In the genomic region with DNA sequence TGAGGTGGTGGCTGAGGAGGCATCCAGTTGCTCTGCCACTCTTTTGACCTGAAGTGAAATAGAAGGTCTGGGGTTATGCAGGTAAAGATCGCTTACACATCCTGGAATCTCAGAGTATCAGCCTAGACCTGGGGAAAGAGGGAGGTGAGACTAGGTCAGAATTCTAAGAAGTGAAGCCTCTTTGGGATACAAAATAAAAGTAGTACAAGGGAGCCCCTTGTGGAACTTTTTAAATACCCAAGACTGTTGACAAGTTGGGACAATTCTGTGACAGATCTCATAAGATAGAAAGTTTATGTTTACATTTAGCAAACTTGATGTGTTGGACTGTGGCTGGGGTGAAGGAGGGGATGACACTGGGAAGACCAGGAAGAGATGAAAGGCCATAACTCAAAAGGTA, we compare ENCODE assay signal across 9 cellular contexts.
DNase-seq lines count a peak whose midpoint lies in the region; ATAC-seq and TF ChIP-seq lines count a peak whose summit lies in the region.
"Had no signal": no experiment of that assay in that cellular context is flagged by ENCODE, and none has a peak within 500 bp of the region (broad histone marks: within the 10 kb centered on the region; RNA-seq: fewer than 3 reads in every experiment).

No MANE protein-coding gene starts in this region.

- H3K27me3 Mint-ChIP-seq in CD8-positive, alpha-beta T cell (ENCODE audit: low read depth): no peaks in the 10 kb centered on the region

- POLR2A ChIA-PET in CD8-positive, alpha-beta T cell (lab: Charles Lee): no interaction called here

- DNase-seq in CD8-positive, alpha-beta T cell: no peak
- DNase-seq in H7 (peak; percentile 14), inferior parietal cortex (ENCODE audit: extremely low spot score) (peak; percentile 15)
- no peak for DNase-seq in NK-92 treated with Interleukin-12 subunit alpha and Interleukin-12 subunit beta, amount 100 ng/mL, for 24 hours (lab: John Stamatoyannopoulos, UW)
- DNase-seq in stimulated activated CD4-positive, alpha-beta T cell treated with anti-CD3 and anti-CD28 coated beads, Interleukin-4, amount 100 ng/mL, for 1 hour: no peak
- DNase-seq: NCI-H2081 treated with DMSO at 0.1 percent for 48 hours had no signal

- no peak overlapping the region for H3K27ac ChIP-seq in CD8-positive, alpha-beta T cell (ENCODE audit: low read depth, low read length)

- no peaks in the 10 kb centered on the region for H3K36me3 Mint-ChIP-seq in CD8-positive, alpha-beta T cell

- H3K4me3 ChIP-seq in CD8-positive, alpha-beta T cell (ENCODE audit: low read depth, low read length): no peak overlapping the region
- no peak overlapping the region for H3K4me3 ChIP-seq in H7 (ENCODE audit: insufficient read depth, low read depth, low read length)

- intact Hi-C loops in CD8-positive, alpha-beta T cell (cut with DNase I, micrococcal nuclease): loop anchor here (1.0 to 5.0 kb wide), 5 partner anchors 95 to 1702 kb away; no protein-coding TSS in a partner anchor

- no peak overlapping the region for H3K4me3 Mint-ChIP-seq in CD8-positive, alpha-beta T cell

- no peak overlapping the region for H3K27ac Mint-ChIP-seq in CD8-positive, alpha-beta T cell

- H3K9me3 ChIP-seq in CD8-positive, alpha-beta T cell (ENCODE audit: low read length): no peaks in the 10 kb centered on the region

- H3K36me3 ChIP-seq in CD8-positive, alpha-beta T cell (ENCODE audit: insufficient read depth, low read length): no peaks in the 10 kb centered on the region
- H3K36me3 ChIP-seq in H7 (replicated peaks; ENCODE audit: control insufficient read depth, insufficient read depth, low read length): no peaks in the 10 kb centered on the region

- TF ChIP-seq CTCF in CD8-positive, alpha-beta T cell (IDR thresholded peaks at IDR 0.05): peak; percentile 31

- peaks cover 3% of the 10 kb centered on the region for H3K9me3 Mint-ChIP-seq in CD8-positive, alpha-beta T cell

- ATAC-seq in CD8-positive, alpha-beta T cell: no peak
- ATAC-seq in SK-N-SH treated with all-trans-retinoic acid at 6 μM for 48 hours (0 out of 3 replicates have a peak, but pooled peaks have one; percentile 24), HG03196 (IDR thresholded peaks at IDR 0.05; ENCODE audit: unreplicated experiment) (no peak), GM21529 (IDR thresholded peaks at IDR 0.05; ENCODE audit: unreplicated experiment) (no peak)

- H3K4me1 Mint-ChIP-seq in CD8-positive, alpha-beta T cell (ENCODE audit: low read depth): no peaks in the 10 kb centered on the region

- H3K4me1 ChIP-seq in CD8-positive, alpha-beta T cell (ENCODE audit: insufficient read depth, low read length): no peaks in the 10 kb centered on the region

- H3K27me3 ChIP-seq in CD8-positive, alpha-beta T cell (ENCODE audit: insufficient read depth, low read length): no peaks in the 10 kb centered on the region
- H3K27me3 ChIP-seq in H7 (ENCODE audit: control insufficient read depth, insufficient read depth, low read length): no peaks in the 10 kb centered on the region

- CTCF ChIA-PET in CD8-positive, alpha-beta T cell (lab: Charles Lee): interaction anchor here (0.9 to 4.9 kb wide), 10 partner anchors 10 to 559 kb away, joined by 3 to 45 read pairs (median 4); no protein-coding TSS in a partner anchor

TF ChIP-seq in SK-N-SH treated with all-trans-retinoic acid at 6 μM for 48 hours, 23 proteins besides CTCF, POLR2A, EP300 and RAD21:
- no peak for TF ChIP-seq CSDC2 (CRISPR knock-in tag; IDR thresholded peaks at IDR 0.05)
- TF ChIP-seq TCF4 (CRISPR knock-in tag; IDR thresholded peaks at IDR 0.05; ENCODE audit: borderline replicate concordance): no peak
- no peak for TF ChIP-seq ARNTL (CRISPR knock-in tag; IDR thresholded peaks at IDR 0.05; ENCODE audit: borderline replicate concordance, low read depth)
- TF ChIP-seq RARB (CRISPR knock-in tag; IDR thresholded peaks at IDR 0.05): no peak
- no peak for TF ChIP-seq ZFP30 (CRISPR knock-in tag; IDR thresholded peaks at IDR 0.05)
- no peak for TF ChIP-seq ZNF565 (CRISPR knock-in tag; conservative IDR thresholded peaks at IDR 0.05; ENCODE audit: low read depth)
- TF ChIP-seq, protein P1, sequence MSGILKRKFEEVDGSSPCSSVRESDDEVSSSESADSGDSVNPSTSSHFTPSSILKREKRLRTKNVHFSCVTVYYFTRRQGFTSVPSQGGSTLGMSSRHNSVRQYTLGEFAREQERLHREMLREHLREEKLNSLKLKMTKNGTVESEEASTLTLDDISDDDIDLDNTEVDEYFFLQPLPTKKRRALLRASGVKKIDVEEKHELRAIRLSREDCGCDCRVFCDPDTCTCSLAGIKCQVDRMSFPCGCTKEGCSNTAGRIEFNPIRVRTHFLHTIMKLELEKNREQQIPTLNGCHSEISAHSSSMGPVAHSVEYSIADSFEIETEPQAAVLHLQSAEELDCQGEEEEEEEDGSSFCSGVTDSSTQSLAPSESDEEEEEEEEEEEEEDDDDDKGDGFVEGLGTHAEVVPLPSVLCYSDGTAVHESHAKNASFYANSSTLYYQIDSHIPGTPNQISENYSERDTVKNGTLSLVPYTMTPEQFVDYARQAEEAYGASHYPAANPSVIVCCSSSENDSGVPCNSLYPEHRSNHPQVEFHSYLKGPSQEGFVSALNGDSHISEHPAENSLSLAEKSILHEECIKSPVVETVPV (CRISPR knock-in tag; IDR thresholded peaks at IDR 0.05): no peak
- TF ChIP-seq GLIS3 (CRISPR knock-in tag; IDR thresholded peaks at IDR 0.05): no peak
- TF ChIP-seq, protein P2, sequence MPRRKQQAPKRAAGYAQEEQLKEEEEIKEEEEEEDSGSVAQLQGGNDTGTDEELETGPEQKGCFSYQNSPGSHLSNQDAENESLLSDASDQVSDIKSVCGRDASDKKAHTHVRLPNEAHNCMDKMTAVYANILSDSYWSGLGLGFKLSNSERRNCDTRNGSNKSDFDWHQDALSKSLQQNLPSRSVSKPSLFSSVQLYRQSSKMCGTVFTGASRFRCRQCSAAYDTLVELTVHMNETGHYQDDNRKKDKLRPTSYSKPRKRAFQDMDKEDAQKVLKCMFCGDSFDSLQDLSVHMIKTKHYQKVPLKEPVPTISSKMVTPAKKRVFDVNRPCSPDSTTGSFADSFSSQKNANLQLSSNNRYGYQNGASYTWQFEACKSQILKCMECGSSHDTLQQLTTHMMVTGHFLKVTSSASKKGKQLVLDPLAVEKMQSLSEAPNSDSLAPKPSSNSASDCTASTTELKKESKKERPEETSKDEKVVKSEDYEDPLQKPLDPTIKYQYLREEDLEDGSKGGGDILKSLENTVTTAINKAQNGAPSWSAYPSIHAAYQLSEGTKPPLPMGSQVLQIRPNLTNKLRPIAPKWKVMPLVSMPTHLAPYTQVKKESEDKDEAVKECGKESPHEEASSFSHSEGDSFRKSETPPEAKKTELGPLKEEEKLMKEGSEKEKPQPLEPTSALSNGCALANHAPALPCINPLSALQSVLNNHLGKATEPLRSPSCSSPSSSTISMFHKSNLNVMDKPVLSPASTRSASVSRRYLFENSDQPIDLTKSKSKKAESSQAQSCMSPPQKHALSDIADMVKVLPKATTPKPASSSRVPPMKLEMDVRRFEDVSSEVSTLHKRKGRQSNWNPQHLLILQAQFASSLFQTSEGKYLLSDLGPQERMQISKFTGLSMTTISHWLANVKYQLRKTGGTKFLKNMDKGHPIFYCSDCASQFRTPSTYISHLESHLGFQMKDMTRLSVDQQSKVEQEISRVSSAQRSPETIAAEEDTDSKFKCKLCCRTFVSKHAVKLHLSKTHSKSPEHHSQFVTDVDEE (CRISPR knock-in tag; IDR thresholded peaks at IDR 0.05): no peak

Comparison
In these comparisons a context has a peak if more than half of its experiments do, and no peak if none do; other contexts are left out.
1. DNase-seq: peak in H7 (single experiment) and inferior parietal cortex (single experiment); none in CD8-positive, alpha-beta T cell (0 of 7), NK-92 treated with Interleukin-12 subunit alpha and Interleukin-12 subunit beta, amount 100 ng/mL, for 24 hours (single experiment) and stimulated activated CD4-positive, alpha-beta T cell treated with anti-CD3 and anti-CD28 coated beads, Interleukin-4, amount 100 ng/mL, for 1 hour (single experiment).